Comparison of ENCODE assay signal across 1 cellular context in the genomic region with DNA sequence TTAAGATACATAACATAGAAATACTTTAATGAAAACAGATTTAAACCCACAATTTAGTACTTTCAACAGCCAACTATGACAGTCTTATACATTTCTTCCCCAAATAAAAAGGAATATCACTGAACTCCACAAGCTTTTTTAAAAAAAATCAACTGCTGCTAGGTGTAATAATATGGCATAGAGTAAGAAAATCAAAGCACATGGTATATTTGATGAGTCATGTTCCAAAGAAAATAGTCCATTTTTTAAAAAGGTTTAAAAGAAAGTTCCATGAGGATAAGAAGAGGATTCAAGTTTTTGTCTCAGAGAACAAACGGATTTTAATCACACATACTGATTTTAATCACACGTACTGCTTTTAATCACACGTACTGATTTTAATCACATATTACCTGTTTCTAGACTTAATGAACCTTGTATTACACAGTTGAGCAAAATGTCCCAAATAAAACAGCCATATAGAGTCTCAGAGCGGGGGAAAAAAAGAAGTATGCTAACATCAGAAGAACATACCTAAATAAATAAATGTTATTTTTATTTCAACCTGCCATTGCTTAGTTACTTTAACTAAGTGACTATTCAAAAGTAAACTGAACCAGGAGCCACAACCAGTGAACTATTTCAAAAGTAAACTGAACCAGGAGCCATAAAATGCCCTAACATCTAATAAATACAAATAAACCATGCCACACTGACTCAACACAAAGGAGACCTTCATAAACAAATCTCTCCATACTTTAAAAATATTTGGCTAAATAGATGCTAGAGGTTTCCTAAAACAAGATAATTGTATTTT.
TF ChIP-seq lines count a peak whose summit lies in the region.

No MANE protein-coding gene starts in this region.

TF ChIP-seq in WTC11, 78 proteins besides CTCF, POLR2A, EP300 and RAD21 (continued from another document):
- TF ChIP-seq, protein P1, sequence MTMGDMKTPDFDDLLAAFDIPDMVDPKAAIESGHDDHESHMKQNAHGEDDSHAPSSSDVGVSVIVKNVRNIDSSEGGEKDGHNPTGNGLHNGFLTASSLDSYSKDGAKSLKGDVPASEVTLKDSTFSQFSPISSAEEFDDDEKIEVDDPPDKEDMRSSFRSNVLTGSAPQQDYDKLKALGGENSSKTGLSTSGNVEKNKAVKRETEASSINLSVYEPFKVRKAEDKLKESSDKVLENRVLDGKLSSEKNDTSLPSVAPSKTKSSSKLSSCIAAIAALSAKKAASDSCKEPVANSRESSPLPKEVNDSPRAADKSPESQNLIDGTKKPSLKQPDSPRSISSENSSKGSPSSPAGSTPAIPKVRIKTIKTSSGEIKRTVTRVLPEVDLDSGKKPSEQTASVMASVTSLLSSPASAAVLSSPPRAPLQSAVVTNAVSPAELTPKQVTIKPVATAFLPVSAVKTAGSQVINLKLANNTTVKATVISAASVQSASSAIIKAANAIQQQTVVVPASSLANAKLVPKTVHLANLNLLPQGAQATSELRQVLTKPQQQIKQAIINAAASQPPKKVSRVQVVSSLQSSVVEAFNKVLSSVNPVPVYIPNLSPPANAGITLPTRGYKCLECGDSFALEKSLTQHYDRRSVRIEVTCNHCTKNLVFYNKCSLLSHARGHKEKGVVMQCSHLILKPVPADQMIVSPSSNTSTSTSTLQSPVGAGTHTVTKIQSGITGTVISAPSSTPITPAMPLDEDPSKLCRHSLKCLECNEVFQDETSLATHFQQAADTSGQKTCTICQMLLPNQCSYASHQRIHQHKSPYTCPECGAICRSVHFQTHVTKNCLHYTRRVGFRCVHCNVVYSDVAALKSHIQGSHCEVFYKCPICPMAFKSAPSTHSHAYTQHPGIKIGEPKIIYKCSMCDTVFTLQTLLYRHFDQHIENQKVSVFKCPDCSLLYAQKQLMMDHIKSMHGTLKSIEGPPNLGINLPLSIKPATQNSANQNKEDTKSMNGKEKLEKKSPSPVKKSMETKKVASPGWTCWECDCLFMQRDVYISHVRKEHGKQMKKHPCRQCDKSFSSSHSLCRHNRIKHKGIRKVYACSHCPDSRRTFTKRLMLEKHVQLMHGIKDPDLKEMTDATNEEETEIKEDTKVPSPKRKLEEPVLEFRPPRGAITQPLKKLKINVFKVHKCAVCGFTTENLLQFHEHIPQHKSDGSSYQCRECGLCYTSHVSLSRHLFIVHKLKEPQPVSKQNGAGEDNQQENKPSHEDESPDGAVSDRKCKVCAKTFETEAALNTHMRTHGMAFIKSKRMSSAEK (CRISPR knock-in tag; IDR thresholded peaks at IDR 0.05; ENCODE audit: borderline replicate concordance), result no peak
- TF ChIP-seq NR2C2 (CRISPR knock-in tag; IDR thresholded peaks at IDR 0.05) (no peak), NFATC4 (CRISPR knock-in tag; IDR thresholded peaks at IDR 0.05) (no peak), ATF1 (CRISPR knock-in tag; IDR thresholded peaks at IDR 0.05) (no peak)
